Comparison of ENCODE assay signal across 2 cellular contexts in the genomic region with DNA sequence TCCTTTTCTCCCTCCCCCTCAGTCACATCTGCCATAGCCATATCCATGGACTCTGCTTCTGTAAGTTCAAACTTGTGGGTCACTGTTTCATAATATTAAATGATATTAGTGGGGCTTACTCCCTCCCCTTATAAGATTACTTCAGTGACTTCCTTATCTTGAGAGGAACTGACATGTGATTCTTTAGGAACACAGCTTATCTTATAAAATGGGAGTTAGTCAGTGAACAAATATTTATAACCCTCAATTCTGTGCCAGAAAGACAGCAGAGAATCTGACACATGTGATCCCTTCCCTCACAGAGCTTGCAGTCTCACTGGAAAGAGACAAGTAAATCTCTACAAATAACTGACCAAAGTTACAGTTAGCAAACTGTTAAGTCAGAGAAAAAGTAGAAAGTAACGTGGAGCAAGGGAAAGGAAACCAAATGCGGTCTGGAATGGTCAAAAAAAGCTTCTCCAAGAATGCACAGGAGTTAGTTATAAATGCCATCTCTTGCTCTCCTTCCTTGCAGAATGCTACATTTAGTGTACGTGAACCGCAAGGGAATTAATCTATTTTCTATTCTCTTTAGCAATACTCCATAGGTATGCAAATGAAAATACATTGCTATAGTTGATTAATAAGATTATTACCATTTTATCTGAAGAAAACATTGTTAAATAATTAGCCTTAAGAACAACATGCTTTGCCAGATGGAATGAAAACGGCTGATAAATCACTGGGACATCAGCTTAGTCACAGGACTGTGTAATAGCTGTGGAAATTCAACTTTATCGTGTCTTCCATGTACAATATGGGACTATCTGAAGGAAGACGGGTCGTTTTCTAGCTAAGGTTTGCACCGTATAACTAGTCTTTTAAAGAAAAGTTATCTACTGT.
TF ChIP-seq lines count a peak whose summit lies in the region.

No MANE protein-coding gene starts in this region.

TF ChIP-seq in liver, 16 proteins besides CTCF, POLR2A, EP300 and RAD21:
- no peak for TF ChIP-seq JUND (IDR thresholded peaks at IDR 0.05)
- TF ChIP-seq NR2F2 (IDR thresholded peaks at IDR 0.05), result peak; percentile 12

TF ChIP-seq in HepG2, 621 proteins besides CTCF, POLR2A, EP300 and RAD21:
- TF ChIP-seq ZNF839 (CRISPR knock-in tag; IDR thresholded peaks at IDR 0.05; ENCODE audit: borderline replicate concordance) (no peak), ZBTB7B (CRISPR knock-in tag; IDR thresholded peaks at IDR 0.05) (no peak), ZNF563 (CRISPR knock-in tag; IDR thresholded peaks at IDR 0.05) (no peak), POLR2AphosphoS2 (IDR thresholded peaks at IDR 0.05; ENCODE audit: low read depth, low read length) (no peak), ZNF510 (CRISPR knock-in tag; IDR thresholded peaks at IDR 0.05; ENCODE audit: low read depth) (no peak)
- TF ChIP-seq, protein P1, sequence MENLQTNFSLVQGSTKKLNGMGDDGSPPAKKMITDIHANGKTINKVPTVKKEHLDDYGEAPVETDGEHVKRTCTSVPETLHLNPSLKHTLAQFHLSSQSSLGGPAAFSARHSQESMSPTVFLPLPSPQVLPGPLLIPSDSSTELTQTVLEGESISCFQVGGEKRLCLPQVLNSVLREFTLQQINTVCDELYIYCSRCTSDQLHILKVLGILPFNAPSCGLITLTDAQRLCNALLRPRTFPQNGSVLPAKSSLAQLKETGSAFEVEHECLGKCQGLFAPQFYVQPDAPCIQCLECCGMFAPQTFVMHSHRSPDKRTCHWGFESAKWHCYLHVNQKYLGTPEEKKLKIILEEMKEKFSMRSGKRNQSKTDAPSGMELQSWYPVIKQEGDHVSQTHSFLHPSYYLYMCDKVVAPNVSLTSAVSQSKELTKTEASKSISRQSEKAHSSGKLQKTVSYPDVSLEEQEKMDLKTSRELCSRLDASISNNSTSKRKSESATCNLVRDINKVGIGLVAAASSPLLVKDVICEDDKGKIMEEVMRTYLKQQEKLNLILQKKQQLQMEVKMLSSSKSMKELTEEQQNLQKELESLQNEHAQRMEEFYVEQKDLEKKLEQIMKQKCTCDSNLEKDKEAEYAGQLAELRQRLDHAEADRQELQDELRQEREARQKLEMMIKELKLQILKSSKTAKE (CRISPR knock-in tag; IDR thresholded peaks at IDR 0.05; ENCODE audit: borderline replicate concordance), result no peak
